Comparison of ENCODE assay signal across 10 cellular contexts in the genomic region with DNA sequence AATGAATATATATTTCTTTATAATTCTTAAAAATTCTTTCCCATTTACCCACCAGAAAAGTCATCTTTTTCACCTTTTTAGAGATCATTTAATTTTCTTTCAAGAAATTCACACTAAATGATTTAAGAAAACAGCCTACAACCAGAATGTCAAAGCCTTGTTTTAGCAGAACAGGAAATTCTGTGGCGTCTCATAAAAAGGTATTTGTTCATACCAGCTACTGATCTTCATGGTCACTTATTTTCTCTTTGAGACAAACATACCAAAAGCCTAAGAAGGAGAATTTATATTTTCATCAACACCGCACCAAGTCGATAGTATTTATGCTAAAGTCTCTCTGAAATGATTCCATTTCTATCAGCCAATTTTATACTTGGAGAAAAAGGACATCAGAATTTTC.
A peak's percentile ranks its signal among the peaks of the same experiment; 100 is the strongest.
DNase-seq lines count a peak whose midpoint lies in the region; ATAC-seq and TF ChIP-seq lines count a peak whose summit lies in the region.
"Had no signal": no experiment of that assay in that cellular context is flagged by ENCODE, and none has a peak within 500 bp of the region (broad histone marks: within the 10 kb centered on the region; RNA-seq: fewer than 3 reads in every experiment).

No MANE protein-coding gene starts in this region.

- H3K36me3 ChIP-seq in GM23248 (ENCODE audit: low read depth) (peaks cover 69% of the 10 kb centered on the region), Peyer's patch (peaks cover 0 to 42% (median 0%) of the 10 kb centered on the region in 3 donors), spleen (peaks cover 0 to 100% (median 75%) of the 10 kb centered on the region in 6 donors), neural progenitor cell (no peaks in the 10 kb centered on the region)

- no peak for TF ChIP-seq CTCF in Peyer's patch (IDR thresholded peaks at IDR 0.05)
- no peak for TF ChIP-seq CTCF in spleen (IDR thresholded peaks at IDR 0.05 in 8 of 11, conservative IDR thresholded peaks at IDR 0.05 in 3 of 11)
- TF ChIP-seq CTCF in neural progenitor cell (IDR thresholded peaks at IDR 0.05): no peak

- H3K4me1 Mint-ChIP-seq in effector memory CD8-positive, alpha-beta T cell (ENCODE audit: low read depth in 2 of 2): peaks cover 82 to 96% of the 10 kb centered on the region in 2 donors
- peaks cover 2% of the 10 kb centered on the region for H3K4me1 Mint-ChIP-seq in neural progenitor cell

- in situ Hi-C loops in GM23248 (cut with MboI): no loop called here

- no peaks in the 10 kb centered on the region for H4K20me1 ChIP-seq in GM23248 (ENCODE audit: insufficient read depth)
- H4K20me1 ChIP-seq in neural progenitor cell (ENCODE audit: low read depth): no peaks in the 10 kb centered on the region

- H3K27me3 ChIP-seq in GM23248 (replicated peaks; ENCODE audit: insufficient read depth) (no peaks in the 10 kb centered on the region), Peyer's patch (no peaks in the 10 kb centered on the region), spleen (replicated peaks in 1 of 7) (no peaks in the 10 kb centered on the region), neural progenitor cell (no peaks in the 10 kb centered on the region)

- no peaks in the 10 kb centered on the region for H3K9me2 ChIP-seq in GM23248 (ENCODE audit: insufficient read depth)

- H3K9ac ChIP-seq in GM23248 (peak overlapping the region; percentile 53), neural progenitor cell (no peak overlapping the region)

- peak overlapping the region; percentile 31 for H3K4me2 ChIP-seq in GM23248 (ENCODE audit: unreplicated experiment)
- no peak overlapping the region for H3K4me2 ChIP-seq in neural progenitor cell

- 97 to 100% methylated on average over 3 of the region's 3 CpGs for WGBS in GM23248 (ENCODE audit: low coverage in 1 of 2, low lambda C conversion rate in 2 of 2, missing lambda C conversion rate in 2 of 2), 2 experiments
- WGBS in spleen, 5 donors: 41 to 56% (median 52%) methylated on average over 3 of the region's 3 CpGs

- H3F3A ChIP-seq in GM23248 (ENCODE audit: insufficient read depth) (peaks cover 73% of the 10 kb centered on the region), neural progenitor cell (ENCODE audit: low read depth) (no peaks in the 10 kb centered on the region)

- H3K27ac Mint-ChIP-seq in effector memory CD8-positive, alpha-beta T cell: peak overlapping the region; percentile 97
- no peak overlapping the region for H3K27ac Mint-ChIP-seq in neural progenitor cell

- H3K4me3 ChIP-seq in GM23248 (peak overlapping the region; percentile 1; the same call in 1 of the 2 replicates), Peyer's patch (peak overlapping the region in 2 of 4 donors; percentile 5 to 15), spleen (peak overlapping the region in 2 of 8 donors; percentile 11 to 51), neural progenitor cell (no peak overlapping the region)

- peak overlapping the region; percentile 70 to 83 for H3K4me3 Mint-ChIP-seq in effector memory CD8-positive, alpha-beta T cell
- no peak overlapping the region for H3K4me3 Mint-ChIP-seq in neural progenitor cell

- TF ChIP-seq POLR2A in Peyer's patch (IDR thresholded peaks at IDR 0.05) (no peak), spleen (IDR thresholded peaks at IDR 0.05) (no peak)

- peak; percentile 8 for ATAC-seq in effector memory CD8-positive, alpha-beta T cell (replicated peaks)
- ATAC-seq in HG03025 (IDR thresholded peaks at IDR 0.05; ENCODE audit: low FRiP score, unreplicated experiment): no peak
- ATAC-seq: HCT116 had no signal

- DNase-seq in GM23248 (no peak), Peyer's patch (no peak), spleen (no peak), T-helper 9 cell (no peak), neural progenitor cell (ENCODE audit: low spot score) (no peak)
- no peak for DNase-seq in effector memory CD8-positive, alpha-beta T cell
- DNase-seq: NCI-H2029, nucleus accumbens had no signal

- H3K27me3 Mint-ChIP-seq in effector memory CD8-positive, alpha-beta T cell: no peaks in the 10 kb centered on the region
- H3K27me3 Mint-ChIP-seq in neural progenitor cell (ENCODE audit: insufficient read depth, low read depth): peaks cover 7% of the 10 kb centered on the region

- H2AFZ ChIP-seq in GM23248 (no peak overlapping the region), neural progenitor cell (replicated peaks) (no peak overlapping the region)

- no peaks in the 10 kb centered on the region for H3K9me3 Mint-ChIP-seq in effector memory CD8-positive, alpha-beta T cell
- H3K9me3 Mint-ChIP-seq in neural progenitor cell: no peaks in the 10 kb centered on the region

- peaks cover 100% of the 10 kb centered on the region for H3K36me3 Mint-ChIP-seq in effector memory CD8-positive, alpha-beta T cell (ENCODE audit: insufficient read depth)
- H3K36me3 Mint-ChIP-seq in neural progenitor cell: peaks cover 1% of the 10 kb centered on the region

- intact Hi-C loops in spleen (cut with DNase I; ENCODE audit: low total_unique reads): no loop called here

- H3K4me1 ChIP-seq in GM23248 (ENCODE audit: insufficient read depth) (peaks cover 59% of the 10 kb centered on the region), Peyer's patch (peaks cover 0 to 41% (median 16%) of the 10 kb centered on the region in 4 donors), spleen (peaks cover 76 to 100% (median 98%) of the 10 kb centered on the region in 6 donors), neural progenitor cell (no peaks in the 10 kb centered on the region)

- H3K79me2 ChIP-seq in GM23248 (ENCODE audit: insufficient read depth) (peaks cover 98% of the 10 kb centered on the region), neural progenitor cell (ENCODE audit: low read depth) (no peaks in the 10 kb centered on the region)

- peak overlapping the region; percentile 66 for H3K27ac ChIP-seq in GM23248
- H3K27ac ChIP-seq in Peyer's patch: peak overlapping the region; percentile 62 to 88 (median 74)
- peak overlapping the region; percentile 62 to 95 (median 87) for H3K27ac ChIP-seq in spleen
- no peak overlapping the region for H3K27ac ChIP-seq in neural progenitor cell

- no peaks in the 10 kb centered on the region for H3K9me3 ChIP-seq in GM23248 (ENCODE audit: low read depth)
- no peaks in the 10 kb centered on the region for H3K9me3 ChIP-seq in Peyer's patch
- H3K9me3 ChIP-seq in spleen: no peaks in the 10 kb centered on the region
- no peaks in the 10 kb centered on the region for H3K9me3 ChIP-seq in neural progenitor cell (ENCODE audit: low read depth)
